In genomic region chr14:95564060-95564459, GRCh38 we compare ENCODE assay signal across 2 cellular contexts.
TF ChIP-seq lines count a peak whose summit lies in the region.

No MANE protein-coding gene starts in this region.

TF ChIP-seq in HepG2, 621 proteins besides CTCF, POLR2A, EP300 and RAD21 (continues in another document):
- TF ChIP-seq FOXA3 (CRISPR knock-in tag; IDR thresholded peaks at IDR 0.05) (no peak), PCBP1 (IDR thresholded peaks at IDR 0.05; ENCODE audit: borderline replicate concordance, low read depth, low read length) (no peak), ZSCAN20 (CRISPR knock-in tag; IDR thresholded peaks at IDR 0.05; ENCODE audit: borderline replicate concordance) (no peak), SMARCE1 (IDR thresholded peaks at IDR 0.05; ENCODE audit: borderline replicate concordance) (no peak), KAT7 (CRISPR knock-in tag; IDR thresholded peaks at IDR 0.05; ENCODE audit: borderline replicate concordance) (no peak), BRCA1 (CRISPR knock-in tag; IDR thresholded peaks at IDR 0.05) (no peak), NPAS2 (CRISPR knock-in tag; IDR thresholded peaks at IDR 0.05; ENCODE audit: borderline replicate concordance) (no peak), SP4 (CRISPR knock-in tag; IDR thresholded peaks at IDR 0.05) (no peak), SRSF9 (IDR thresholded peaks at IDR 0.05; ENCODE audit: borderline replicate concordance, insufficient read depth, low read depth, low read length, poor library complexity, severe bottlenecking) (no peak), RBAK (CRISPR knock-in tag; IDR thresholded peaks at IDR 0.05) (no peak), RFX1 (IDR thresholded peaks at IDR 0.05) (no peak), HOXA3 (CRISPR knock-in tag; IDR thresholded peaks at IDR 0.05) (no peak), GPBP1L1 (CRISPR knock-in tag; IDR thresholded peaks at IDR 0.05) (no peak), NCOA5 (CRISPR knock-in tag; IDR thresholded peaks at IDR 0.05) (no peak), CERS6 (CRISPR knock-in tag; IDR thresholded peaks at IDR 0.05) (no peak), ARID2 (CRISPR knock-in tag; IDR thresholded peaks at IDR 0.05; ENCODE audit: borderline replicate concordance) (no peak)
- TF ChIP-seq, protein P1, sequence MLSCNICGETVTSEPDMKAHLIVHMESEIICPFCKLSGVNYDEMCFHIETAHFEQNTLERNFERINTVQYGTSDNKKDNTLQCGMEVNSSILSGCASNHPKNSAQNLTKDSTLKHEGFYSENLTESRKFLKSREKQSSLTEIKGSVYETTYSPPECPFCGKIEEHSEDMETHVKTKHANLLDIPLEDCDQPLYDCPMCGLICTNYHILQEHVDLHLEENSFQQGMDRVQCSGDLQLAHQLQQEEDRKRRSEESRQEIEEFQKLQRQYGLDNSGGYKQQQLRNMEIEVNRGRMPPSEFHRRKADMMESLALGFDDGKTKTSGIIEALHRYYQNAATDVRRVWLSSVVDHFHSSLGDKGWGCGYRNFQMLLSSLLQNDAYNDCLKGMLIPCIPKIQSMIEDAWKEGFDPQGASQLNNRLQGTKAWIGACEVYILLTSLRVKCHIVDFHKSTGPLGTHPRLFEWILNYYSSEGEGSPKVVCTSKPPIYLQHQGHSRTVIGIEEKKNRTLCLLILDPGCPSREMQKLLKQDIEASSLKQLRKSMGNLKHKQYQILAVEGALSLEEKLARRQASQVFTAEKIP (CRISPR knock-in tag; IDR thresholded peaks at IDR 0.05; ENCODE audit: borderline replicate concordance): no peak
- TF ChIP-seq, protein P2, sequence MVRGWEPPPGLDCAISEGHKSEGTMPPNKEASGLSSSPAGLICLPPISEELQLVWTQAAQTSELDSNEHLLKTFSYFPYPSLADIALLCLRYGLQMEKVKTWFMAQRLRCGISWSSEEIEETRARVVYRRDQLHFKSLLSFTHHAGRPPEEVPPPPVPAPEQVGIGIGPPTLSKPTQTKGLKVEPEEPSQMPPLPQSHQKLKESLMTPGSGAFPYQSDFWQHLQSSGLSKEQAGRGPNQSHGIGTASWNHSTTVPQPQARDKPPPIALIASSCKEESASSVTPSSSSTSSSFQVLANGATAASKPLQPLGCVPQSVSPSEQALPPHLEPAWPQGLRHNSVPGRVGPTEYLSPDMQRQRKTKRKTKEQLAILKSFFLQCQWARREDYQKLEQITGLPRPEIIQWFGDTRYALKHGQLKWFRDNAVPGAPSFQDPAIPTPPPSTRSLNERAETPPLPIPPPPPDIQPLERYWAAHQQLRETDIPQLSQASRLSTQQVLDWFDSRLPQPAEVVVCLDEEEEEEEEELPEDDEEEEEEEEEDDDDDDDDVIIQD (CRISPR knock-in tag; IDR thresholded peaks at IDR 0.05; ENCODE audit: low read depth): no peak
- TF ChIP-seq, protein P3, sequence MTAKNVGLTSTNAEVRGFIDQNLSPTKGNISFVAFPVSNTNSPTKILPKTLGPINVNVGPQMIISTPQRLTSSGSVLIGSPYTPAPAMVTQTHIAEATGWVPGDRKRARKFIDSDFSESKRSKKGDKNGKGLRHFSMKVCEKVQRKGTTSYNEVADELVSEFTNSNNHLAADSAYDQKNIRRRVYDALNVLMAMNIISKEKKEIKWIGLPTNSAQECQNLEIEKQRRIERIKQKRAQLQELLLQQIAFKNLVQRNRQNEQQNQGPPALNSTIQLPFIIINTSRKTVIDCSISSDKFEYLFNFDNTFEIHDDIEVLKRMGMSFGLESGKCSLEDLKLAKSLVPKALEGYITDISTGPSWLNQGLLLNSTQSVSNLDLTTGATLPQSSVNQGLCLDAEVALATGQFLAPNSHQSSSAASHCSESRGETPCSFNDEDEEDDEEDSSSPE (CRISPR knock-in tag; IDR thresholded peaks at IDR 0.05): no peak

TF ChIP-seq in GM12891, 5 proteins besides CTCF, POLR2A, EP300 and RAD21:
- TF ChIP-seq SPI1 (IDR thresholded peaks at IDR 0.05; ENCODE audit: low read depth, low read length): no peak
- TF ChIP-seq POU2F2 (IDR thresholded peaks at IDR 0.05; ENCODE audit: low read depth, low read length): no peak
